23 cellular contexts compared by ENCODE assay signal in the genomic region with DNA sequence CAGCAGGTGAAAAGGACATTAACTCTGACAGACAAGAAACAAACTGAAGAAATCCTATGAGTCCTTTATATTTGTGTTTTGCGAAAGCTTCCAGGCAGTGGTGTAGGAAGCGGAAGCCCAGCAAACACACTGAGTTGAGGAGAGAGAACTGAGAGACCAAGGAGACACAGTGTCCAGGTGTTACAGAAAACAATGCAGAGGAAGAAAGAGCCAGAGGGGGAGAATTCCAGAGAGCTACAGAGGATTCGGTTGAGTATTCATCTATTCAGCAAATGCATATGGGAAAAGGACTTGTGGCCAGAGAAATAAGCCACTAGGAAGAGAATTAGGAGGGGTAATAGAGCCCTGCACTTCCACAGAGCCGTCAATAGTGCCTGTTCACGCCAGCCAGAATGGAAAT.
"Had no signal": no experiment of that assay in that cellular context is flagged by ENCODE, and none has a peak within 500 bp of the region (broad histone marks: within the 10 kb centered on the region; RNA-seq: fewer than 3 reads in every experiment).

No MANE protein-coding gene starts in this region.

- H3K27me3 Mint-ChIP-seq: naive thymus-derived CD4-positive, alpha-beta T cell; natural killer cell treated with Interleukin-12 subunit alpha and Interleukin-12 subunit beta and Interleukin-15 and Interleukin-18, amount 100 ng/mL, for 72 hours; stimulated activated naive CD8-positive, alpha-beta T cell treated with anti-CD3 and anti-CD28 coated beads, Interleukin-15, Interleukin-2, amounts not matched to agents 100 ng/mL and 50 ng/mL, for 24 hours had no signal

- H3K36me3 Mint-ChIP-seq: naive thymus-derived CD4-positive, alpha-beta T cell; natural killer cell treated with Interleukin-12 subunit alpha and Interleukin-12 subunit beta and Interleukin-15 and Interleukin-18, amount 100 ng/mL, for 72 hours had no signal

- DNase-seq: hippocampal formation; islet precursor cell; left ventricle myocardium inferior; midbrain; mucosa of descending colon; naive thymus-derived CD4-positive, alpha-beta T cell; occipital lobe; right lobe of liver; stimulated activated CD4-positive, alpha-beta T cell treated with anti-CD3 and anti-CD28 coated beads, Interleukin-1b, Interleukin-23, amount 100 ng/mL, for 48 hours; stimulated activated CD4-positive, alpha-beta T cell treated with anti-CD3 and anti-CD28 coated beads, Interleukin-2, amount 100 ng/mL, for 48 hours; stimulated activated naive CD4-positive, alpha-beta T cell; upper lobe of left lung had no signal

- H3K4me1 ChIP-seq: left ventricle myocardium inferior, parathyroid adenoma, right atrium auricular region, right lobe of liver, suprapubic skin, tibial nerve, upper lobe of left lung, vagina had no signal

- H3K4me3 ChIP-seq: left ventricle myocardium inferior, lung, mucosa of descending colon, right atrium auricular region, right lobe of liver, smooth muscle cell, suprapubic skin, thoracic aorta, tibial nerve, upper lobe of left lung, vagina had no signal

- ATAC-seq: mucosa of descending colon; naive thymus-derived CD4-positive, alpha-beta T cell; natural killer cell treated with Interleukin-12 subunit alpha and Interleukin-12 subunit beta and Interleukin-15 and Interleukin-18, amount 100 ng/mL, for 72 hours; right lobe of liver had no signal

- H3K27ac Mint-ChIP-seq: naive thymus-derived CD4-positive, alpha-beta T cell; natural killer cell treated with Interleukin-12 subunit alpha and Interleukin-12 subunit beta and Interleukin-15 and Interleukin-18, amount 100 ng/mL, for 72 hours; stimulated activated naive CD8-positive, alpha-beta T cell treated with anti-CD3 and anti-CD28 coated beads, Interleukin-15, Interleukin-2, amounts not matched to agents 100 ng/mL and 50 ng/mL, for 24 hours had no signal

- H3K4me3 Mint-ChIP-seq: naive thymus-derived CD4-positive, alpha-beta T cell; natural killer cell treated with Interleukin-12 subunit alpha and Interleukin-12 subunit beta and Interleukin-15 and Interleukin-18, amount 100 ng/mL, for 72 hours; stimulated activated naive CD8-positive, alpha-beta T cell treated with anti-CD3 and anti-CD28 coated beads, Interleukin-15, Interleukin-2, amounts not matched to agents 100 ng/mL and 50 ng/mL, for 24 hours had no signal

- H3K27me3 ChIP-seq: neutrophil, right atrium auricular region, right lobe of liver, suprapubic skin, tibial nerve, upper lobe of left lung, vagina had no signal

- H3K36me3 ChIP-seq: left ventricle myocardium inferior, neutrophil, right atrium auricular region, right lobe of liver, suprapubic skin, thoracic aorta, tibial nerve, upper lobe of left lung, vagina had no signal

- H3K9me3 ChIP-seq: left ventricle myocardium inferior, mucosa of descending colon, neutrophil, right atrium auricular region, right lobe of liver, suprapubic skin, thoracic aorta, tibial nerve, upper lobe of left lung, vagina had no signal
